ENCODE assay signal across 14 cellular contexts in the genomic region with DNA sequence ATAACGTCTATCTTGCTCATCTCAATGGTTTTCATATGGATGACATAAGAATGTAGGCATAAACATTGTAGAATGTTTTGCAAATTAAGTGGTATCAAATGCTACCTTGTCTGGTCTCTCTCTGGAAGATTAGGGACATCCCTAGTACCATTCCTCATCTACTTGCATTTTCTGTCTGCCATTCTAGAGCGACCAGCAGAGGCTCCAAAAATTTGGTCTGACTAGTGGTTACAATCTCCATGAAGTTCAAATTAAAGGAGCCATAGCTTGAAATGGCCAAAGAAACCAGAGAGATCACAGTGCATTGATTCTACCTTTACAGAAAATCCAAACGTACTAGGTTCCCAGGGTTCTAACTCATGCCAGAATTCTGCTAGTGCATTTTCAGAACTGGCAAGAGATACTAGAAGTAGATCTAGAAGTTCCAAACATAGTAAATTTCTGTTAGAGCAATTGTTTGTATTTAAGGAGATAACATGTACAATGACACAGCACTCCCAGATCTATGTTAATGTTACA. TPM values are rescaled to one million over a fixed set of nuclear protein-coding genes. Genes with fewer than 3 reads are reported as not detected.
DNase-seq lines count a peak whose midpoint lies in the region; ATAC-seq and TF ChIP-seq lines count a peak whose summit lies in the region.
"Had no signal": no experiment of that assay in that cellular context is flagged by ENCODE, and none has a peak within 500 bp of the region (broad histone marks: within the 10 kb centered on the region; RNA-seq: fewer than 3 reads in every experiment).

No MANE protein-coding gene starts in this region.

- TF ChIP-seq CTCF in breast epithelium (IDR thresholded peaks at IDR 0.05): no peak
- no peak for TF ChIP-seq CTCF in MCF 10A (IDR thresholded peaks at IDR 0.05; ENCODE audit: unreplicated experiment)
- TF ChIP-seq CTCF in suprapubic skin (IDR thresholded peaks at IDR 0.05): no peak
- no peak for TF ChIP-seq CTCF in mesothelial cell of epicardium (IDR thresholded peaks at IDR 0.05; ENCODE audit: unreplicated experiment)

- H3K9me3 ChIP-seq in breast epithelium (peaks cover 2 to 3% of the 10 kb centered on the region in 2 donors), suprapubic skin (no peaks in the 10 kb centered on the region)
- H3K9me3 ChIP-seq: mucosa of descending colon had no signal

- H3K27me3 ChIP-seq in breast epithelium (no peaks in the 10 kb centered on the region), suprapubic skin (no peaks in the 10 kb centered on the region)

- CTCF ChIA-PET in MCF 10A (lab: Yijun Ruan, JAX) (interaction anchor here (0.6 kb wide), 2 partner anchors 29 to 275 kb away, joined by 3 to 4 read pairs; no protein-coding TSS in a partner anchor), T-cell (lab: Charles Lee) (interaction anchor here (0.6 to 1.5 kb wide), 8 partner anchors 10 to 167 kb away, joined by 3 to 8 read pairs (median 4); no protein-coding TSS in a partner anchor)

- H3K36me3 Mint-ChIP-seq in MCF 10A (ENCODE audit: insufficient read depth, unreplicated experiment) (no peaks in the 10 kb centered on the region), T-cell (peaks cover 19% of the 10 kb centered on the region), mesothelial cell of epicardium (no peaks in the 10 kb centered on the region)
- H3K36me3 Mint-ChIP-seq in effector memory CD8-positive, alpha-beta T cell (ENCODE audit: insufficient read depth): peaks cover 3% of the 10 kb centered on the region
- H3K36me3 Mint-ChIP-seq: brain had no signal

- no peak for TF ChIP-seq EP300 in suprapubic skin (IDR thresholded peaks at IDR 0.05)

- H3K4me1 ChIP-seq in breast epithelium: no peaks in the 10 kb centered on the region
- no peaks in the 10 kb centered on the region for H3K4me1 ChIP-seq in suprapubic skin

- POLR2A ChIA-PET in MCF 10A (lab: Yijun Ruan, JAX): no interaction called here
- POLR2A ChIA-PET in T-cell (lab: Charles Lee): interaction anchor here in 1 of 2 donors (0.8 to 1.5 kb wide), 3 partner anchors 16 to 20 kb away, joined by 3 read pairs; no protein-coding TSS in a partner anchor

- H3K4me3 Mint-ChIP-seq in MCF 10A (ENCODE audit: unreplicated experiment): no peak overlapping the region
- peak overlapping the region; percentile 77 to 92 (median 86) for H3K4me3 Mint-ChIP-seq in T-cell
- H3K4me3 Mint-ChIP-seq in effector memory CD8-positive, alpha-beta T cell: peak overlapping the region; percentile 73 to 90
- no peak overlapping the region for H3K4me3 Mint-ChIP-seq in mesothelial cell of epicardium
- H3K4me3 Mint-ChIP-seq: brain had no signal

- BruUV-seq in MCF 10A (replicated peaks; lab: Mats Ljungman, UMichigan): no TSS peak

- H3K4me3 ChIP-seq in breast epithelium (peak overlapping the region in 2 of 3 donors; percentile 4 to 8), suprapubic skin (peak overlapping the region; percentile 26)
- H3K4me3 ChIP-seq: mucosa of descending colon had no signal

- TF ChIP-seq POLR2A in breast epithelium (IDR thresholded peaks at IDR 0.05): no peak
- no peak for TF ChIP-seq POLR2A in suprapubic skin (IDR thresholded peaks at IDR 0.05)

- H3K27ac Mint-ChIP-seq in MCF 10A (ENCODE audit: low read depth, unreplicated experiment): no peak overlapping the region
- H3K27ac Mint-ChIP-seq in T-cell: peak overlapping the region; percentile 98 to 99
- peak overlapping the region; percentile 83 to 88 for H3K27ac Mint-ChIP-seq in effector memory CD8-positive, alpha-beta T cell
- H3K27ac Mint-ChIP-seq in mesothelial cell of epicardium: no peak overlapping the region
- H3K27ac Mint-ChIP-seq: brain had no signal

- no peak overlapping the region for H3K27ac ChIP-seq in breast epithelium
- H3K27ac ChIP-seq in suprapubic skin: peak overlapping the region; percentile 60

- DNase-seq in breast epithelium (ENCODE audit: low spot score in 2 of 2) (no peak), MCF 10A (ENCODE audit: unreplicated experiment) (no peak), T-cell (no peak), suprapubic skin (ENCODE audit: low spot score in 2 of 2) (no peak), mesothelial cell of epicardium (ENCODE audit: low spot score in 2 of 2, unreplicated experiment in 2 of 2) (no peak), activated gamma-delta T cell (lab: John Stamatoyannopoulos, UW) (no peak)
- no peak for DNase-seq in effector memory CD8-positive, alpha-beta T cell
- DNase-seq: mucosa of descending colon, NCI-H1105, NCI-H526 had no signal

- no peaks in the 10 kb centered on the region for H3K36me3 ChIP-seq in breast epithelium
- H3K36me3 ChIP-seq in suprapubic skin: no peaks in the 10 kb centered on the region

- ATAC-seq in T-cell (replicated peaks in 1 of 4): no peak
- ATAC-seq in effector memory CD8-positive, alpha-beta T cell (replicated peaks): peak; percentile 51
- ATAC-seq in GM18502 (IDR thresholded peaks at IDR 0.05; ENCODE audit: poor library complexity, unreplicated experiment): no peak
- ATAC-seq: esophagus mucosa, mucosa of descending colon had no signal

- intact Hi-C loops in breast epithelium (cut with DNase I; ENCODE audit: low total_unique reads) (no loop called here), MCF 10A (cut with micrococcal nuclease) (no loop called here)

- H3K9me3 Mint-ChIP-seq in MCF 10A (ENCODE audit: unreplicated experiment): no peaks in the 10 kb centered on the region
- peaks cover 0 to 4% (median 2%) of the 10 kb centered on the region in 3 donors for H3K9me3 Mint-ChIP-seq in T-cell
- H3K9me3 Mint-ChIP-seq in effector memory CD8-positive, alpha-beta T cell: no peaks in the 10 kb centered on the region
- H3K9me3 Mint-ChIP-seq in mesothelial cell of epicardium: peaks cover 7% of the 10 kb centered on the region

- WGBS in suprapubic skin: 67% methylated on average over 3 of the region's 3 CpGs

- H3K4me1 Mint-ChIP-seq in MCF 10A (ENCODE audit: insufficient read depth, unreplicated experiment) (no peaks in the 10 kb centered on the region), T-cell (peaks cover 80 to 91% (median 82%) of the 10 kb centered on the region in 3 donors), mesothelial cell of epicardium (no peaks in the 10 kb centered on the region)
- H3K4me1 Mint-ChIP-seq in effector memory CD8-positive, alpha-beta T cell (ENCODE audit: low read depth in 2 of 2): peaks cover 55 to 76% of the 10 kb centered on the region in 2 donors
- H3K4me1 Mint-ChIP-seq: brain had no signal

- H3K27me3 Mint-ChIP-seq in MCF 10A (ENCODE audit: insufficient read depth, unreplicated experiment) (peaks cover 66% of the 10 kb centered on the region), T-cell (no peaks in the 10 kb centered on the region), mesothelial cell of epicardium (ENCODE audit: low read depth) (peaks cover 27% of the 10 kb centered on the region)
- no peaks in the 10 kb centered on the region for H3K27me3 Mint-ChIP-seq in effector memory CD8-positive, alpha-beta T cell

RNA-seq across cellular contexts. Expression of a gene that starts 1.1 kb away (rescaled TPM):
- total RNA-seq in breast epithelium (10 to 100 TPM in 1 of 3 donors, 1 to 10 TPM in 2; 2.3 to 17.0 (median 9.8) TPM), MCF 10A (2022) (not detected in 2 replicates), T-cell (10 to 100 TPM; 47.5 to 97.4 (median 51.8) TPM), suprapubic skin (1 to 10 TPM; 1.2 to 9.0 (median 2.3) TPM), mesothelial cell of epicardium (not detected in 3 replicates)
- total RNA-seq: SK-MEL-5 had no signal

RNA-seq across cellular contexts. Expression of a gene that starts 55.2 kb away (rescaled TPM):
- total RNA-seq in breast epithelium: 1 to 10 TPM; 1.1 to 3.2 (median 2.6) TPM
- total RNA-seq in MCF 10A (2022): not detected in 2 replicates
- 10 to 100 TPM; 39.9 to 53.0 (median 47.3) TPM for total RNA-seq in T-cell
- total RNA-seq in suprapubic skin: 1 to 10 TPM in 1 of 4 donors, under 1 TPM in 1, not detected in 2; 0.80 to 1.0 TPM
- total RNA-seq in mesothelial cell of epicardium: not detected in 3 replicates
- total RNA-seq: SK-MEL-5 had no signal

Comparison
In these comparisons a context has a peak if more than half of its experiments do, and no peak if none do; other contexts are left out.
1. H3K27ac Mint-ChIP-seq: peak in T-cell (2 of 2) and effector memory CD8-positive, alpha-beta T cell (2 of 2); none in MCF 10A (single experiment) and mesothelial cell of epicardium (single experiment).
2. H3K4me3 Mint-ChIP-seq: peak in T-cell (3 of 3) and effector memory CD8-positive, alpha-beta T cell (2 of 2); none in MCF 10A (single experiment) and mesothelial cell of epicardium (single experiment).
3. RNA of a gene that starts 55.2 kb away (total RNA-seq): 39.9 to 53.0 TPM in T-cell; 1.1 to 3.2 TPM in breast epithelium, 0.80 to 1.0 TPM in suprapubic skin, not detected in MCF 10A and not detected in mesothelial cell of epicardium; every median in the first group is over 4 times any median in the second.